Comparison of ENCODE assay signal across 15 cellular contexts in the genomic region with DNA sequence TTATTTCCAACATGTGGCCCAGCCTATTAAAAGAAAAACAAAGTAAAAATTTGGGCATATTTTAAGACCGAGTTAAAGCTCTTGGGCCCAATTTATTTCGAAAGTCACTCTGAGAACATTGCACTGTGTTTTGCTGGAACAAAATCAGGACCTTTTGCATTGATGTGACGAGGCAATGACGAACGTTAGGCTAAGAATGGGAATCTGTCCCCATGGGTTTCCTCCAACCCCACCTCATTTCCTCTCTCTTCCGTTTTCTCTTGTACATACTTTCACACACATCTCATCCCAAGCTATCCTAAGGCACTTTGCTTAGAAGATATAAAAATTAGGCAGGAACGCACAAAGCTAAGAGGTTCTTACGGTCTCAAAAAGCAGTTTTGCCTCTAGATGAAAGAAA. TPM values are rescaled to one million over a fixed set of nuclear protein-coding genes. Genes with fewer than 3 reads are reported as not detected.
DNase-seq lines count a peak whose midpoint lies in the region; ATAC-seq, FAIRE-seq and TF ChIP-seq lines count a peak whose summit lies in the region.
"Had no signal": no experiment of that assay in that cellular context is flagged by ENCODE, and none has a peak within 500 bp of the region (broad histone marks: within the 10 kb centered on the region; RNA-seq: fewer than 3 reads in every experiment).

No MANE protein-coding gene starts in this region.

- TF ChIP-seq RAD21 in liver (IDR thresholded peaks at IDR 0.05) (peak in 1 of 2 donors; percentile 12), HepG2 (CRISPR knock-in tag; IDR thresholded peaks at IDR 0.05) (no peak)

- H3K4me1 ChIP-seq in liver (ENCODE audit: control insufficient read depth in 4 of 4, insufficient read depth in 4 of 4, low read length in 3 of 4), result no peaks in the 10 kb centered on the region
- H3K4me1 ChIP-seq in HepG2 (ENCODE audit: insufficient read depth, low read length), result no peaks in the 10 kb centered on the region
- H3K4me1 ChIP-seq in parathyroid adenoma, result no peaks in the 10 kb centered on the region
- no peaks in the 10 kb centered on the region for H3K4me1 ChIP-seq in vagina

- no peak overlapping the region for H3K9ac ChIP-seq in liver (ENCODE audit: low read depth in 1 of 2, low read length in 2 of 2)
- no peak overlapping the region for H3K9ac ChIP-seq in HepG2 (ENCODE audit: insufficient read depth, low read depth, low read length)
- no peak overlapping the region for H3K9ac ChIP-seq in parathyroid adenoma

- TF ChIP-seq CTCF in liver (IDR thresholded peaks at IDR 0.05; ENCODE audit: low read depth, low read length, missing input control), result no peak
- TF ChIP-seq CTCF in HepG2 (CRISPR knock-in tag; IDR thresholded peaks at IDR 0.05), result no peak
- no peak for TF ChIP-seq CTCF in parathyroid adenoma (IDR thresholded peaks at IDR 0.05)
- no peak for TF ChIP-seq CTCF in vagina (IDR thresholded peaks at IDR 0.05)

- POLR2A ChIA-PET in HepG2 (lab: Yijun Ruan, JAX), result no interaction called here

- H3K4me2 ChIP-seq in HepG2 (ENCODE audit: low read depth, low read length) (no peak overlapping the region), parathyroid adenoma (ENCODE audit: low read length) (no peak overlapping the region)

- ATAC-seq in HepG2 (no peak), left cardiac atrium (peak; percentile 82 to 91), HG03342 (IDR thresholded peaks at IDR 0.05; ENCODE audit: unreplicated experiment) (no peak)

- CTCF ChIA-PET in HepG2 (lab: Yijun Ruan, JAX; ENCODE audit: low intra/inter-chr PET ratio, low total read pairs), result no interaction called here

- TF ChIP-seq EP300 in HepG2 (IDR thresholded peaks at IDR 0.05; ENCODE audit: low read depth in 2 of 2, low read length in 2 of 2) (no peak), HepG2 (CRISPR knock-in tag; IDR thresholded peaks at IDR 0.05; ENCODE audit: borderline replicate concordance) (no peak)

- intact Hi-C loops in HepG2 (cut with micrococcal nuclease; ENCODE audit: unreplicated experiment) (no loop called here), left cardiac atrium (cut with DNase I) (no loop called here), vagina (cut with DNase I) (no loop called here)

- no peak overlapping the region for H3K4me3 ChIP-seq in liver (ENCODE audit: low read depth in 1 of 3, low read length in 3 of 3)
- H3K4me3 ChIP-seq in HepG2 (replicated peaks in 1 of 3; ENCODE audit: insufficient read depth in 1 of 3, low read depth in 2 of 3, low read length in 3 of 3), result no peak overlapping the region
- no peak overlapping the region for H3K4me3 ChIP-seq in parathyroid adenoma (ENCODE audit: low read depth, low read length)
- no peak overlapping the region for H3K4me3 ChIP-seq in vagina

- H3K79me2 ChIP-seq in HepG2 (ENCODE audit: insufficient read depth, low read length), result no peaks in the 10 kb centered on the region
- H3K79me2 ChIP-seq in parathyroid adenoma, result no peaks in the 10 kb centered on the region

- H3K36me3 ChIP-seq in liver (ENCODE audit: control insufficient read depth in 4 of 4, insufficient read depth in 3 of 4, low read depth in 1 of 4, low read length in 3 of 4) (no peaks in the 10 kb centered on the region), HepG2 (replicated peaks in 1 of 2; ENCODE audit: control insufficient read depth in 1 of 2, insufficient read depth in 2 of 2, low read length in 2 of 2) (no peaks in the 10 kb centered on the region), parathyroid adenoma (ENCODE audit: control insufficient read depth, insufficient read depth, low read length) (no peaks in the 10 kb centered on the region), vagina (no peaks in the 10 kb centered on the region)

- H2AFZ ChIP-seq in HepG2 (ENCODE audit: low read length) (no peak overlapping the region), parathyroid adenoma (no peak overlapping the region)

- no peaks in the 10 kb centered on the region for H3K9me3 ChIP-seq in liver (ENCODE audit: control insufficient read depth in 4 of 4, low read length in 3 of 4)
- no peaks in the 10 kb centered on the region; the same call in 1 of the 2 replicates for H3K9me3 ChIP-seq in HepG2 (ENCODE audit: low read length)
- H3K9me3 ChIP-seq in parathyroid adenoma (ENCODE audit: control insufficient read depth, low read length), result no peaks in the 10 kb centered on the region
- H3K9me3 ChIP-seq in vagina, result no peaks in the 10 kb centered on the region

- BruUV-seq in HepG2 (replicated peaks; lab: Mats Ljungman, UMichigan), result no TSS peak

- 63% methylated on average over 8 of the region's 8 CpGs for WGBS in liver
- 3% methylated on average over 8 of the region's 8 CpGs for WGBS in HepG2 (ENCODE audit: low lambda C conversion rate)

- peak overlapping the region; percentile 22 to 72 for H3K27ac ChIP-seq in liver (ENCODE audit: low read depth in 1 of 2, low read length in 2 of 2)
- H3K27ac ChIP-seq in HepG2 (ENCODE audit: extremely low read length, insufficient read depth, low read length), result no peak overlapping the region
- H3K27ac ChIP-seq in parathyroid adenoma, result peak overlapping the region; percentile 73
- peak overlapping the region; percentile 52 for H3K27ac ChIP-seq in vagina

- TF ChIP-seq POLR2A in HepG2 (IDR thresholded peaks at IDR 0.05; ENCODE audit: insufficient read depth in 1 of 2, low read depth in 2 of 2, low read length in 2 of 2) (no peak), vagina (IDR thresholded peaks at IDR 0.05) (no peak)

- in situ Hi-C loops in HepG2 (cut with HindIII; ENCODE audit: extremely low pct_ligation_motif_present, low pct_unique_long_range_greater_than_20kb), result no loop called here

- FAIRE-seq in HepG2 (lab: Jason Lieb, UNC), result no peak

- H3K27me3 ChIP-seq in liver (ENCODE audit: control insufficient read depth in 4 of 4, insufficient read depth in 4 of 4, low read length in 3 of 4) (no peaks in the 10 kb centered on the region), HepG2 (ENCODE audit: control insufficient read depth in 1 of 2, insufficient read depth in 2 of 2, low read length in 2 of 2) (no peaks in the 10 kb centered on the region), parathyroid adenoma (ENCODE audit: control insufficient read depth, insufficient read depth, low read length) (no peaks in the 10 kb centered on the region), vagina (no peaks in the 10 kb centered on the region)

- no peaks in the 10 kb centered on the region for H4K20me1 ChIP-seq in HepG2 (ENCODE audit: insufficient read depth, low read length)

- DNase-seq in HepG2 (ENCODE audit: low spot score), result no peak
- DNase-seq in left cardiac atrium, result peak; percentile 27
- DNase-seq in vagina (ENCODE audit: extremely low spot score in 2 of 2), result no peak
- DNase-seq in activated T-cell treated with anti-CD3 and anti-CD28 coated beads, Interleukin-2, amount 50 U/mL, for 1 hour, result no peak
- no peak for DNase-seq in activated effector memory CD4-positive, alpha-beta T cell treated with Interleukin-2 at 50 U/mL for 16 hours
- DNase-seq: activated T-cell treated with anti-CD3 and anti-CD28 coated beads, Interleukin-2, amount 50 U/mL, for 24 hours; amniotic stem cell; HCEC 1CT; NCI-H2227 treated with DMSO at 0.1 percent for 48 hours; OCI-M1 had no signal

TF ChIP-seq in liver, 16 proteins besides CTCF, POLR2A, EP300 and RAD21:
- TF ChIP-seq HNF4G (IDR thresholded peaks at IDR 0.05), result no peak
- TF ChIP-seq NR2F2 (IDR thresholded peaks at IDR 0.05), result peak; percentile 63
- peak; percentile 40 for TF ChIP-seq SP1 (IDR thresholded peaks at IDR 0.05)

TF ChIP-seq in HepG2, 621 proteins besides CTCF, POLR2A, EP300 and RAD21:
- no peak for TF ChIP-seq ZNF382 (CRISPR knock-in tag; IDR thresholded peaks at IDR 0.05; ENCODE audit: borderline replicate concordance)
- TF ChIP-seq ZC3H13 (CRISPR knock-in tag; IDR thresholded peaks at IDR 0.05), result no peak
- TF ChIP-seq ZNF776 (CRISPR knock-in tag; IDR thresholded peaks at IDR 0.05), result no peak
- TF ChIP-seq ZNF652 (CRISPR knock-in tag; IDR thresholded peaks at IDR 0.05; ENCODE audit: borderline replicate concordance, low read depth), result no peak
- no peak for TF ChIP-seq SKI (IDR thresholded peaks at IDR 0.05; ENCODE audit: partially characterized antibody)
- TF ChIP-seq ISL2 (CRISPR knock-in tag; IDR thresholded peaks at IDR 0.05), result no peak

RNA-seq across cellular contexts. Expression of gene EDNRB, which starts 22.1 kb away (rescaled TPM):
- total RNA-seq in liver (10 to 100 TPM; 11.3 to 20.4 TPM), HepG2 (2016; rRNA removed; fragmentation: Illumina TruSeq; extraction: Trizol) (not detected in 2 replicates), left cardiac atrium (10 to 100 TPM; 29.5 to 54.3 TPM), vagina (46.2 TPM)
- polyA plus RNA-seq in liver (10 to 100 TPM; 13.5 to 14.7 TPM), HepG2 (2011; rRNA removed) (not detected in 2 replicates)
- total RNA-seq in HepG2 (2016; cell fraction: cytosol; rRNA removed; fragmentation: Illumina TruSeq; extraction: Trizol; ENCODE audit: low read depth), result not detected in 2 replicates
- total RNA-seq in HepG2 (2016; cell fraction: insoluble cytoplasmic fraction; rRNA removed; fragmentation: Illumina TruSeq; extraction: Trizol), result not detected in 2 replicates
- total RNA-seq in HepG2 (2016; cell fraction: membrane; rRNA removed; fragmentation: Illumina TruSeq; extraction: Trizol), result not detected in 2 replicates
- not detected in 2 replicates for total RNA-seq in HepG2 (2016; cell fraction: nucleus; rRNA removed; fragmentation: Illumina TruSeq; extraction: Trizol)
- not detected in 2 replicates for polyA plus RNA-seq in HepG2 (2011; cell fraction: cytosol; rRNA removed)
- not detected in 2 replicates for polyA plus RNA-seq in HepG2 (2011; cell fraction: nucleus; rRNA removed)
- not detected in 2 replicates for polyA plus RNA-seq in HepG2 (2012)
- not detected in 2 replicates for polyA plus RNA-seq in HepG2 (2016; cell fraction: cytosol; fragmentation: Illumina TruSeq; extraction: Trizol; ENCODE audit: low read depth)
- not detected in 2 replicates for polyA plus RNA-seq in HepG2 (2016; cell fraction: insoluble cytoplasmic fraction; fragmentation: Illumina TruSeq; extraction: Trizol; ENCODE audit: low read depth)
- not detected in 2 replicates for polyA plus RNA-seq in HepG2 (2016; cell fraction: membrane; fragmentation: Illumina TruSeq; extraction: Trizol; ENCODE audit: low read depth)
- not detected in 2 replicates for polyA plus RNA-seq in HepG2 (2016; cell fraction: nucleus; fragmentation: Illumina TruSeq; extraction: Trizol; ENCODE audit: insufficient read depth, low read depth)
- polyA minus RNA-seq in HepG2 (2011; rRNA and poly(A)+ RNA removed; ENCODE audit: low replicate concordance), result not detected in 2 replicates
- polyA minus RNA-seq in HepG2 (2011; cell fraction: cytosol; rRNA and poly(A)+ RNA removed), result not detected in 2 replicates
- polyA minus RNA-seq in HepG2 (2011; cell fraction: nucleus; rRNA and poly(A)+ RNA removed), result not detected in 2 replicates
- total RNA-seq: A172, HT-29 had no signal

Comparison
In these comparisons a context has a peak if more than half of its experiments do, and no peak if none do; other contexts are left out.
1. RNA of gene EDNRB, which starts 22.1 kb away (total RNA-seq): 29.5 to 54.3 TPM in left cardiac atrium, 46.2 TPM in vagina (single experiment) and 11.3 to 20.4 TPM in liver; not detected in HepG2; every median in the first group is over 10 times any median in the second.
2. ATAC-seq: peak in left cardiac atrium (2 of 2); none in HepG2 (single experiment) and HG03342 (single experiment).